26 cellular contexts compared by ENCODE assay signal in the genomic region with DNA sequence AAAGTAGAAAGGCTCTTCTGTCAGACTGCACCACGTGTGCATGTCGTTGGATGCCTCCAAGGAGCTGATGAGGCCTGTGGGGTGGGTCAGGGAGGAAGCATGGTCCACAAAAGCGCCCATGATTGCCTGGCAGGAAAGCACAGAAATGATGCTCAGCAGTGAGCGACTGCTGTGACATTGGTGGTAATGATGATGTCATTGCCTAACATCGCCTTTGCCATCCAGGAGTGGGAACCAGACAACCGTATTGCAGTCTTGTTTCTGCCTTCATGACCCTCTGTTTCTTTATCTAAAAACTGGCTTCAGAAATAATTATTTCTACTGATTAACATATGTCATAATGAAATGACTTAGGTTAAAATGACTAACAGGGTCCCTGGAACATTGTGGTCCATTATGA.
"Had no signal": no experiment of that assay in that cellular context is flagged by ENCODE, and none has a peak within 500 bp of the region (broad histone marks: within the 10 kb centered on the region; RNA-seq: fewer than 3 reads in every experiment).

No MANE protein-coding gene starts in this region.

- H3K27ac ChIP-seq: coronary artery, dorsolateral prefrontal cortex, epithelial cell of prostate, esophagus squamous epithelium, gastrocnemius medialis, heart right ventricle, left lung, lower lobe of right lung had no signal

- DNase-seq: dermis blood vessel endothelial cell; dorsolateral prefrontal cortex; effector CD8-positive, alpha-beta T cell; effector memory CD8-positive, alpha-beta T cell; endodermal cell; erythroblast; esophagus squamous epithelium; foreskin fibroblast; foreskin melanocyte; gastrocnemius medialis; glutamatergic neuron; heart right ventricle; hippocampal formation; left cardiac atrium; left lung; left ventricle myocardium superior; lower lobe of right lung; mesenchymal stem cell; mucosa of descending colon had no signal

- H3K4me3 ChIP-seq: coronary artery, dorsolateral prefrontal cortex, esophagus squamous epithelium, gastrocnemius medialis, heart right ventricle, left lung, lower lobe of right lung, mucosa of descending colon had no signal

- H3K36me3 ChIP-seq: esophagus squamous epithelium, gastrocnemius medialis, heart right ventricle, left lung, lower lobe of right lung had no signal

- ATAC-seq: effector memory CD8-positive, alpha-beta T cell; esophagus mucosa; gastrocnemius medialis; heart right ventricle; left cardiac atrium; left lung; left ventricle myocardium superior; lower lobe of right lung; mucosa of descending colon had no signal

- H3K9me3 ChIP-seq: esophagus squamous epithelium, gastrocnemius medialis, heart right ventricle, lower lobe of right lung, mucosa of descending colon had no signal

- H3K4me1 ChIP-seq: esophagus squamous epithelium, gastrocnemius medialis, heart right ventricle, left lung, lower lobe of right lung had no signal

- H3K27me3 ChIP-seq: gastrocnemius medialis had no signal

- FAIRE-seq: colon, endometrium, islet of Langerhans, keratinocyte had no signal
